ENCODE assay signal across 23 cellular contexts in the genomic region with DNA sequence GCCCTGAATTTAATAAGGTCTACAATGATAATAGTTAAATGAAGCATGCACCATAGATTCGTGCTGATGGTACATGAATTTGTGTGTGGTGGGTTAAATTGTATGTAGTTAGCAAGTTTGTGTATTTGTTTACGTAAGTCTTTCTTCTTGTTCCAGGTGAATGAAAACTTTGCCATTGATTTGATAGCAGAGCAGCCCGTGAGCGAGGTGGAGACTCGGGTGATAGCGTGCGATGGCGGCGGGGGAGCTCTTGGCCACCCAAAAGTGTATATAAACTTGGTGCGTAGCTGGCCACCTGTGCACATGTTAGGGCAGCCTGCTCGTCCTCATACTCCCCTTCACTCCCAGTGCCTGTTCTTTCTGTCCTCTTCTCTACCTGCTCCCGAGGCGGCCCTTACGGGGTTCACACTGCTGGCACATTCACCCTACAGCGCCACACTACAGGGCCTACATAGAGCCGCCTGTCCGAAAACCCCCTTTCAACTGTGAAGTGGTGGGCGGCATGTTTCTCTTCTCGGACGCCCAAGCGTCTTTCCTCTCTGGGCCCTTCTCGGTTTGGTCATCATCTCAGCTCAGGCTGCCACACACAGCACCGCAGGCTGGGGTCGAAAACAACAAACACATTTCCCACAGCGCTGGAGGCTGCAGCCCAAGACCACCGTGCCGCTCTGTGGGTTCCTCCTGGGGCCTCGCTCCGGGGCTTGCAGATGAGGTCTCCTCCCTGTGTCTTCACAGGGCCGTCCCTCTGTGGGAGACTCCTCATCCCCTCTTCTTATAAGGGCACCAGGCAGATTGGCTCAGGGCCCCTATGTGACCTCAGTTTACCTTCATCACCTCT. TPM values are rescaled to one million over a fixed set of nuclear protein-coding genes. Genes with fewer than 3 reads are reported as not detected.
DNase-seq lines count a peak whose midpoint lies in the region; ATAC-seq and TF ChIP-seq lines count a peak whose summit lies in the region.
"Had no signal": no experiment of that assay in that cellular context is flagged by ENCODE, and none has a peak within 500 bp of the region (broad histone marks: within the 10 kb centered on the region; RNA-seq: fewer than 3 reads in every experiment).

No MANE protein-coding gene starts in this region.

- no peak overlapping the region for H3K4me3 Mint-ChIP-seq in activated T-cell treated with anti-CD3 and anti-CD28 coated beads, Interleukin-2, amount 50 U/mL, for 24 hours
- no peak overlapping the region for H3K4me3 Mint-ChIP-seq in activated T-cell treated with anti-CD3 and anti-CD28 coated beads, Interleukin-2, amount 50 U/mL, for 4 hours
- no peak overlapping the region for H3K4me3 Mint-ChIP-seq in T-helper 17 cell
- H3K4me3 Mint-ChIP-seq in glutamatergic neuron (ENCODE audit: unreplicated experiment), result no peak overlapping the region
- H3K4me3 Mint-ChIP-seq: CD4-positive, alpha-beta memory T cell; GM23338 had no signal

- no peak for TF ChIP-seq CTCF in glutamatergic neuron (IDR thresholded peaks at IDR 0.05; ENCODE audit: partially characterized antibody, unreplicated experiment)

- H3K9me3 Mint-ChIP-seq in activated T-cell treated with anti-CD3 and anti-CD28 coated beads, Interleukin-2, amount 50 U/mL, for 24 hours, result no peaks in the 10 kb centered on the region
- H3K9me3 Mint-ChIP-seq in activated T-cell treated with anti-CD3 and anti-CD28 coated beads, Interleukin-2, amount 50 U/mL, for 4 hours, result no peaks in the 10 kb centered on the region
- H3K9me3 Mint-ChIP-seq in glutamatergic neuron (ENCODE audit: unreplicated experiment), result no peaks in the 10 kb centered on the region
- H3K9me3 Mint-ChIP-seq: CD4-positive, alpha-beta memory T cell; GM23338 had no signal

- no peak for DNase-seq in activated T-cell treated with anti-CD3 and anti-CD28 coated beads, Interleukin-2, amount 50 U/mL, for 24 hours
- no peak for DNase-seq in activated T-cell treated with anti-CD3 and anti-CD28 coated beads, Interleukin-2, amount 50 U/mL, for 4 hours
- peak in 1 of 3 donors; percentile 6 for DNase-seq in T-helper 17 cell
- DNase-seq in glutamatergic neuron, result peak; percentile 7
- peak; percentile 56 for DNase-seq in posterior vena cava (ENCODE audit: low spot score)
- DNase-seq in stimulated activated naive CD4-positive, alpha-beta T cell treated with Interleukin-2 at 50 U/mL for 16 hours (lab: John Stamatoyannopoulos, UW), result no peak
- no peak for DNase-seq in Right ventricle myocardium superior
- DNase-seq: ACHN; Caco-2; CD4-positive, alpha-beta memory T cell; DND-41; KBM-7; NCI-H1092; NCI-H146; NCI-H2029; NCI-H2227 treated with DMSO at 0.1 percent for 48 hours; NCI-H510A; NCI-H748 treated with DMSO at 0.1 percent for 48 hours; PC-9; RPMI8226 had no signal

- peak overlapping the region; percentile 3 for H3K27ac Mint-ChIP-seq in activated T-cell treated with anti-CD3 and anti-CD28 coated beads, Interleukin-2, amount 50 U/mL, for 24 hours
- H3K27ac Mint-ChIP-seq in T-helper 17 cell (peak overlapping the region; percentile 3), glutamatergic neuron (ENCODE audit: unreplicated experiment) (no peak overlapping the region)
- H3K27ac Mint-ChIP-seq: GM23338 had no signal

- H3K36me3 Mint-ChIP-seq in activated T-cell treated with anti-CD3 and anti-CD28 coated beads, Interleukin-2, amount 50 U/mL, for 24 hours (ENCODE audit: low read depth), result peaks cover 98% of the 10 kb centered on the region
- peaks cover 47% of the 10 kb centered on the region for H3K36me3 Mint-ChIP-seq in activated T-cell treated with anti-CD3 and anti-CD28 coated beads, Interleukin-2, amount 50 U/mL, for 4 hours (ENCODE audit: insufficient read depth)
- peaks cover 13% of the 10 kb centered on the region for H3K36me3 Mint-ChIP-seq in T-helper 17 cell (ENCODE audit: low read depth)
- peaks cover 18% of the 10 kb centered on the region for H3K36me3 Mint-ChIP-seq in glutamatergic neuron (ENCODE audit: unreplicated experiment)

- intact Hi-C loops in posterior vena cava (cut with DNase I), result loop anchor here in 1 of 2 donors (5.0 kb wide), 2 partner anchors 567 to 812 kb away; no protein-coding TSS in a partner anchor
- intact Hi-C loops in Right ventricle myocardium superior (cut with DNase I), result no loop called here

- ATAC-seq in activated T-cell treated with anti-CD3 and anti-CD28 coated beads, Interleukin-2, amount 50 U/mL, for 4 hours, result no peak
- no peak for ATAC-seq in T-helper 17 cell
- no peak for ATAC-seq in Right ventricle myocardium superior (ENCODE audit: poor library complexity)
- no peak for ATAC-seq in GM21381 (IDR thresholded peaks at IDR 0.05; ENCODE audit: unreplicated experiment)
- ATAC-seq: GM23338 had no signal

- no peaks in the 10 kb centered on the region for H3K27me3 Mint-ChIP-seq in activated T-cell treated with anti-CD3 and anti-CD28 coated beads, Interleukin-2, amount 50 U/mL, for 24 hours
- H3K27me3 Mint-ChIP-seq in activated T-cell treated with anti-CD3 and anti-CD28 coated beads, Interleukin-2, amount 50 U/mL, for 4 hours (ENCODE audit: low read depth), result no peaks in the 10 kb centered on the region
- H3K27me3 Mint-ChIP-seq in T-helper 17 cell (no peaks in the 10 kb centered on the region), glutamatergic neuron (ENCODE audit: unreplicated experiment) (no peaks in the 10 kb centered on the region)
- H3K27me3 Mint-ChIP-seq: CD4-positive, alpha-beta memory T cell had no signal

- no peaks in the 10 kb centered on the region for H3K9me3 ChIP-seq in T-helper 17 cell (ENCODE audit: control insufficient read depth, low read length, poor library complexity, severe bottlenecking)
- H3K9me3 ChIP-seq: Caco-2, HAP-1 had no signal

- peaks cover 6% of the 10 kb centered on the region for H3K4me1 Mint-ChIP-seq in activated T-cell treated with anti-CD3 and anti-CD28 coated beads, Interleukin-2, amount 50 U/mL, for 24 hours (ENCODE audit: low read depth)
- peaks cover 1% of the 10 kb centered on the region for H3K4me1 Mint-ChIP-seq in activated T-cell treated with anti-CD3 and anti-CD28 coated beads, Interleukin-2, amount 50 U/mL, for 4 hours (ENCODE audit: low read depth)
- peaks cover 3% of the 10 kb centered on the region for H3K4me1 Mint-ChIP-seq in T-helper 17 cell
- peaks cover 9% of the 10 kb centered on the region for H3K4me1 Mint-ChIP-seq in glutamatergic neuron (ENCODE audit: low read depth, unreplicated experiment)

RNA-seq across cellular contexts. Expression of a gene that starts 13.2 kb away (rescaled TPM):
- 10 to 100 TPM; 55.6 to 64.9 (median 61.4) TPM for total RNA-seq in activated T-cell treated with anti-CD3 and anti-CD28 coated beads, Interleukin-2, amount 50 U/mL, for 4 hours
- total RNA-seq in T-helper 17 cell (10 to 100 TPM; 15.2 to 24.7 TPM), glutamatergic neuron (ENCODE audit: unreplicated experiment) (40.3 TPM), posterior vena cava (10 to 100 TPM; 25.4 to 25.8 TPM), Right ventricle myocardium superior (126 TPM)

RNA-seq across cellular contexts. Expression of a gene that starts 14.8 kb away (rescaled TPM):
- total RNA-seq in activated T-cell treated with anti-CD3 and anti-CD28 coated beads, Interleukin-2, amount 50 U/mL, for 4 hours, result 10 to 100 TPM; 72.8 to 85.9 (median 77.8) TPM
- total RNA-seq in T-helper 17 cell, result 10 to 100 TPM; 12.3 to 17.7 TPM
- 40.0 TPM for total RNA-seq in glutamatergic neuron (ENCODE audit: unreplicated experiment)
- 10 to 100 TPM; 29.4 to 32.4 TPM for total RNA-seq in posterior vena cava
- 65.5 TPM for total RNA-seq in Right ventricle myocardium superior

Comparison
In these comparisons a context has a peak if more than half of its experiments do, and no peak if none do; other contexts are left out.
1. DNase-seq: peak in glutamatergic neuron (single experiment) and posterior vena cava (single experiment); none in activated T-cell treated with anti-CD3 and anti-CD28 coated beads, Interleukin-2, amount 50 U/mL, for 24 hours (single experiment), activated T-cell treated with anti-CD3 and anti-CD28 coated beads, Interleukin-2, amount 50 U/mL, for 4 hours (single experiment), stimulated activated naive CD4-positive, alpha-beta T cell treated with Interleukin-2 at 50 U/mL for 16 hours (single experiment) and Right ventricle myocardium superior (single experiment).